In the genomic region with DNA sequence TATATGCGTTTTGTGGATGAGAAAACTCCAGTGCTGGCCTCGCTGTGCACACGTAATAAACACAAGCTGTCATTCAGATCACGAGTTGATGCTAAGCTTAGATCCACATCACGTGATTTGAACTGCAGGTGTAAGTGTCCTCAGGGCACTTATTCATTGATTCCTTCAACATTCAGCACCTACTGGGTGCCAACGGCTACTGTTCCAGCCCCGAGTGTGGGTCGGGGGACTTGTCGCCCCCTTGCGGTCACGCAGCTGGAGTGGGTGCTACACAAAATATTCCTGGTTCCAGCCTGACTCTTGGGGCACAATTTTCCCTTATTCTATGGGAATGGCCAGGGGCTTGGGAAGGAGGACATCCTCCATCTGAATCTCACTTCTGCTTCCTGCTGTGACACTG, we compare ENCODE assay signal across 10 cellular contexts. TPM values are rescaled to one million over a fixed set of nuclear protein-coding genes. Genes with fewer than 3 reads are reported as not detected.
DNase-seq lines count a peak whose midpoint lies in the region; ATAC-seq, FAIRE-seq and TF ChIP-seq lines count a peak whose summit lies in the region.
"Had no signal": no experiment of that assay in that cellular context is flagged by ENCODE, and none has a peak within 500 bp of the region (broad histone marks: within the 10 kb centered on the region; RNA-seq: fewer than 3 reads in every experiment).

No MANE protein-coding gene starts in this region.

- TF ChIP-seq CTCF in OCI-LY1 (IDR thresholded peaks at IDR 0.05; ENCODE audit: low read length) (peak; percentile 89), fibroblast of villous mesenchyme (IDR thresholded peaks at IDR 0.05; ENCODE audit: insufficient read depth, low read depth, low read length) (peak; percentile 52)

- H3K4me3 ChIP-seq in OCI-LY1 (ENCODE audit: low read depth, low read length, poor library complexity, severe bottlenecking) (no peak overlapping the region), fibroblast of villous mesenchyme (ENCODE audit: low read depth, low read length) (no peak overlapping the region)

- no peaks in the 10 kb centered on the region for H4K20me1 ChIP-seq in OCI-LY1 (ENCODE audit: insufficient read depth, low read length)

- no peaks in the 10 kb centered on the region for H3K9me3 ChIP-seq in OCI-LY1 (ENCODE audit: low read length)

- no peak overlapping the region for H3K9ac ChIP-seq in OCI-LY1 (ENCODE audit: low read length)

- ATAC-seq in HG03135 (IDR thresholded peaks at IDR 0.05; ENCODE audit: unreplicated experiment): no peak
- no peak for ATAC-seq in HG03432 (IDR thresholded peaks at IDR 0.05; ENCODE audit: unreplicated experiment)

- no peaks in the 10 kb centered on the region for H3K9me2 ChIP-seq in OCI-LY1 (ENCODE audit: low read depth, low read length)

- no peak overlapping the region for H3K27ac ChIP-seq in OCI-LY1 (ENCODE audit: low read depth, low read length, poor library complexity, severe bottlenecking)

- peak; percentile 20 for DNase-seq in stimulated activated CD4-positive, alpha-beta T cell treated with anti-CD3 and anti-CD28 coated beads, Interleukin-15, amount 100 ng/mL, for 24 hours
- DNase-seq in stimulated activated CD4-positive, alpha-beta T cell treated with anti-CD3 and anti-CD28 coated beads, Interleukin-4, amount 100 ng/mL, for 24 hours: no peak
- DNase-seq in fibroblast of villous mesenchyme (ENCODE audit: low read depth) (no peak), urothelium cell line (ENCODE audit: low spot score) (peak; percentile 49)
- no peak for DNase-seq in activated naive CD4-positive, alpha-beta T cell treated with Interleukin-2 at 50 U/mL for 16 hours
- DNase-seq: stimulated activated naive B cell treated with anti-CD40 and anti-IgM and Interleukin-4, amounts not matched to agents 10 μg/mL and 1 μg/mL and 100 μg/mL, for 72 hours had no signal

- H2AFZ ChIP-seq in OCI-LY1 (ENCODE audit: low read length): no peak overlapping the region

- H3K36me3 ChIP-seq in OCI-LY1 (ENCODE audit: insufficient read depth, low read length): no peaks in the 10 kb centered on the region

- peaks cover 3% of the 10 kb centered on the region; the same call in 1 of the 2 replicates for H3K27me3 ChIP-seq in OCI-LY1 (ENCODE audit: insufficient read depth, low read length)

- H3K4me2 ChIP-seq in OCI-LY1 (ENCODE audit: low read length): no peak overlapping the region

- no peaks in the 10 kb centered on the region for H3K79me2 ChIP-seq in OCI-LY1 (ENCODE audit: insufficient read depth, low read length)

- no peaks in the 10 kb centered on the region for H3K4me1 ChIP-seq in OCI-LY1 (ENCODE audit: insufficient read depth, low read length, severe bottlenecking)

- H3F3A ChIP-seq in OCI-LY1 (ENCODE audit: insufficient read depth, low read length): no peaks in the 10 kb centered on the region

- peak; percentile 9 for FAIRE-seq in urothelium cell line (lab: Jason Lieb, UNC)
- FAIRE-seq: GM18507 had no signal

RNA-seq across cellular contexts. Expression of a gene that starts 29.9 kb away (rescaled TPM):
- 5.8 and 8.6 TPM in 2 replicates for total RNA-seq in fibroblast of villous mesenchyme

RNA-seq across cellular contexts. Expression of a gene that starts 32.2 kb away (rescaled TPM):
- 8.2 and 8.4 TPM in 2 replicates for total RNA-seq in fibroblast of villous mesenchyme

Comparison
In these comparisons a context has a peak if more than half of its experiments do, and no peak if none do; other contexts are left out.
1. DNase-seq: peak in stimulated activated CD4-positive, alpha-beta T cell treated with anti-CD3 and anti-CD28 coated beads, Interleukin-15, amount 100 ng/mL, for 24 hours (single experiment) and urothelium cell line (single experiment); none in stimulated activated CD4-positive, alpha-beta T cell treated with anti-CD3 and anti-CD28 coated beads, Interleukin-4, amount 100 ng/mL, for 24 hours (single experiment), fibroblast of villous mesenchyme (single experiment) and activated naive CD4-positive, alpha-beta T cell treated with Interleukin-2 at 50 U/mL for 16 hours (single experiment).